10 cellular contexts compared by ENCODE assay signal in genomic region chr14:23364604-23365352, GRCh38. TPM values are rescaled to one million over a fixed set of nuclear protein-coding genes. Genes with fewer than 3 reads are reported as not detected.
DNase-seq lines count a peak whose midpoint lies in the region; ATAC-seq and TF ChIP-seq lines count a peak whose summit lies in the region.
"Had no signal": no experiment of that assay in that cellular context is flagged by ENCODE, and none has a peak within 500 bp of the region (broad histone marks: within the 10 kb centered on the region; RNA-seq: fewer than 3 reads in every experiment).

A gene with protein sequence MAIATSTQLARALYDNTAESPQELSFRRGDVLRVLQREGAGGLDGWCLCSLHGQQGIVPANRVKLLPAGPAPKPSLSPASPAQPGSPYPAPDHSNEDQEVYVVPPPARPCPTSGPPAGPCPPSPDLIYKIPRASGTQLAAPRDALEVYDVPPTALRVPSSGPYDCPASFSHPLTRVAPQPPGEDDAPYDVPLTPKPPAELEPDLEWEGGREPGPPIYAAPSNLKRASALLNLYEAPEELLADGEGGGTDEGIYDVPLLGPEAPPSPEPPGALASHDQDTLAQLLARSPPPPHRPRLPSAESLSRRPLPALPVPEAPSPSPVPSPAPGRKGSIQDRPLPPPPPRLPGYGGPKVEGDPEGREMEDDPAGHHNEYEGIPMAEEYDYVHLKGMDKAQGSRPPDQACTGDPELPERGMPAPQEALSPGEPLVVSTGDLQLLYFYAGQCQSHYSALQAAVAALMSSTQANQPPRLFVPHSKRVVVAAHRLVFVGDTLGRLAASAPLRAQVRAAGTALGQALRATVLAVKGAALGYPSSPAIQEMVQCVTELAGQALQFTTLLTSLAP (minus strand): TSS chr14:23365172. CDS start chr14:23365025, 147 bp downstream.

- no TSS peak for BruUV-seq in Calu3 (replicated peaks; lab: Mats Ljungman, UMichigan)

- H3K4me3 Mint-ChIP-seq in Calu3 (ENCODE audit: low read depth, unreplicated experiment), result peak within 1 kb of the TSS; percentile 40
- no peak within 1 kb of the TSS for H3K4me3 Mint-ChIP-seq in activated CD4-positive, alpha-beta T cell treated with anti-CD3 and anti-CD28 coated beads, Interleukin-2, amount 10 ng/mL, durations not matched to agents 24 days and 14 days

- H3K36me3 Mint-ChIP-seq in Calu3 (ENCODE audit: insufficient read depth, unreplicated experiment), result no peaks in the 10 kb centered on the region
- no peaks in the 10 kb centered on the region for H3K36me3 Mint-ChIP-seq in activated CD4-positive, alpha-beta T cell treated with anti-CD3 and anti-CD28 coated beads, Interleukin-2, amount 10 ng/mL, durations not matched to agents 24 days and 14 days (ENCODE audit: low read depth)

- H3K27me3 Mint-ChIP-seq in Calu3 (ENCODE audit: unreplicated experiment), result peaks cover 97% of the 10 kb centered on the region
- H3K27me3 Mint-ChIP-seq in activated CD4-positive, alpha-beta T cell treated with anti-CD3 and anti-CD28 coated beads, Interleukin-2, amount 10 ng/mL, durations not matched to agents 24 days and 14 days, result peaks cover 49% of the 10 kb centered on the region

- no peak for DNase-seq in Calu3
- DNase-seq in astrocyte of the hippocampus (ENCODE audit: low read depth, low spot score), result peak; percentile 68
- peak; percentile 30 to 61 for DNase-seq in hippocampal formation (lab: John Stamatoyannopoulos, UW)
- DNase-seq in posterior vena cava (ENCODE audit: low spot score), result peak; percentile 88
- no peak for DNase-seq in activated CD4-positive, alpha-beta T cell treated with anti-CD3 and anti-CD28 coated beads, Interleukin-2, amount 10 ng/mL, durations not matched to agents 24 days and 14 days
- DNase-seq in NCI-H2196 (lab: John Stamatoyannopoulos, UW; ENCODE audit: unreplicated experiment), result no peak
- no peak for DNase-seq in NCI-H2081 treated with DMSO at 0.1 percent for 48 hours (lab: John Stamatoyannopoulos, UW)

- CTCF ChIA-PET in Calu3 (lab: Charles Lee), result no interaction called here

- intact Hi-C loops in Calu3 (cut with micrococcal nuclease; ENCODE audit: unreplicated experiment) (no loop called here), posterior vena cava (cut with DNase I) (no loop called here)
- intact Hi-C loops in activated CD4-positive, alpha-beta T cell treated with anti-CD3 and anti-CD28 coated beads, Interleukin-2, amount 10 ng/mL, durations not matched to agents 24 days and 14 days (cut with micrococcal nuclease), result no loop called here

- no peak within 1 kb of the TSS for H3K27ac Mint-ChIP-seq in Calu3 (ENCODE audit: unreplicated experiment)
- H3K27ac Mint-ChIP-seq in activated CD4-positive, alpha-beta T cell treated with anti-CD3 and anti-CD28 coated beads, Interleukin-2, amount 10 ng/mL, durations not matched to agents 24 days and 14 days, result no peak within 1 kb of the TSS

- no peak for ATAC-seq in GM19467 (IDR thresholded peaks at IDR 0.05; ENCODE audit: unreplicated experiment)

- no peak for TF ChIP-seq CTCF in Calu3 (IDR thresholded peaks at IDR 0.05; ENCODE audit: unreplicated experiment)

- no peaks in the 10 kb centered on the region for H3K9me3 Mint-ChIP-seq in Calu3 (ENCODE audit: low read depth, unreplicated experiment)
- H3K9me3 Mint-ChIP-seq in activated CD4-positive, alpha-beta T cell treated with anti-CD3 and anti-CD28 coated beads, Interleukin-2, amount 10 ng/mL, durations not matched to agents 24 days and 14 days, result no peaks in the 10 kb centered on the region

- no peaks in the 10 kb centered on the region for H3K4me1 Mint-ChIP-seq in Calu3 (ENCODE audit: low read depth, unreplicated experiment)
- no peaks in the 10 kb centered on the region for H3K4me1 Mint-ChIP-seq in activated CD4-positive, alpha-beta T cell treated with anti-CD3 and anti-CD28 coated beads, Interleukin-2, amount 10 ng/mL, durations not matched to agents 24 days and 14 days

RNA-seq across cellular contexts. Expression of the gene that starts here (rescaled TPM):
- total RNA-seq in Calu3 (2022), result not detected in 2 replicates
- total RNA-seq in posterior vena cava, result 10 to 100 TPM; 19.4 to 20.2 TPM
- total RNA-seq in activated CD4-positive, alpha-beta T cell treated with anti-CD3 and anti-CD28 coated beads, Interleukin-2, amount 10 ng/mL, durations not matched to agents 24 days and 14 days, result not detected in 2 replicates
- total RNA-seq: HT1080, pulmonary artery endothelial cell had no signal

Comparison
In these comparisons a context has a peak if more than half of its experiments do, and no peak if none do; other contexts are left out.
1. RNA of the gene that starts here (total RNA-seq): 19.4 to 20.2 TPM in posterior vena cava; not detected in Calu3 and not detected in activated CD4-positive, alpha-beta T cell treated with anti-CD3 and anti-CD28 coated beads, Interleukin-2, amount 10 ng/mL, durations not matched to agents 24 days and 14 days; every median in the first group is over 10 times any median in the second.
2. DNase-seq: peak in astrocyte of the hippocampus (single experiment), hippocampal formation (2 of 2) and posterior vena cava (single experiment); none in Calu3 (single experiment), activated CD4-positive, alpha-beta T cell treated with anti-CD3 and anti-CD28 coated beads, Interleukin-2, amount 10 ng/mL, durations not matched to agents 24 days and 14 days (single experiment), NCI-H2196 (single experiment) and NCI-H2081 treated with DMSO at 0.1 percent for 48 hours (single experiment).